Comparison of ENCODE assay signal across 8 cellular contexts in genomic region chr15:89750560-89751542, GRCh38. TPM values are rescaled to one million over a fixed set of nuclear protein-coding genes. Genes with fewer than 3 reads are reported as not detected.
DNase-seq lines count a peak whose midpoint lies in the region; ATAC-seq and TF ChIP-seq lines count a peak whose summit lies in the region.

Gene MESP1, minus strand, starts transcription at chr15:89751249. Its CDS starts 18 bp downstream, at chr15:89751231.

- H3K9me3 ChIP-seq in BE2C: no peaks in the 10 kb centered on the region

- H3K4me3 ChIP-seq in BE2C (ENCODE audit: low read depth, low read length) (peak within 1 kb of the TSS; percentile 60), choroid plexus epithelial cell (ENCODE audit: low read depth, low read length) (peak within 1 kb of the TSS; percentile 62)

- H3K27me3 ChIP-seq in BE2C: no peaks in the 10 kb centered on the region

- H3K36me3 ChIP-seq in BE2C: no peaks in the 10 kb centered on the region

- DNase-seq in BE2C (peak; percentile 97), GM19238 (ENCODE audit: insufficient read length, low spot score) (peak; percentile 96), NCI-H460 (ENCODE audit: extremely low read depth, low read depth) (peak; percentile 92), choroid plexus epithelial cell (ENCODE audit: low read depth) (peak; percentile 92), left colon (peak; percentile 92 to 95)
- peak; percentile 71 to 77 for DNase-seq in activated CD4-positive, alpha-beta T cell treated with anti-CD3 and anti-CD28 coated beads for 24 hours (ENCODE audit: low read depth in 2 of 2)
- DNase-seq in stimulated activated CD4-positive, alpha-beta T cell treated with anti-CD3 and anti-CD28 coated beads, Interleukin-1b, Interleukin-23, amount 100 ng/mL, for 4 hours (ENCODE audit: low read depth in 2 of 2): peak; percentile 77 to 82

- intact Hi-C loops in left colon (cut with DNase I, micrococcal nuclease): loop anchor here in 1 of 2 donors (10.0 kb wide), 1 partner anchor 124 kb away; no protein-coding TSS in a partner anchor

- TF ChIP-seq CTCF in BE2C (IDR thresholded peaks at IDR 0.05; ENCODE audit: low read depth, low read length) (peak; percentile 55), choroid plexus epithelial cell (conservative IDR thresholded peaks at IDR 0.05; ENCODE audit: low read depth, low read length) (peak; percentile 67)

- no peaks in the 10 kb centered on the region for H3K4me1 ChIP-seq in BE2C

- ATAC-seq in HG03439 (IDR thresholded peaks at IDR 0.05; ENCODE audit: unreplicated experiment) (peak; percentile 96), left colon (peak; percentile 80)

RNA-seq across cellular contexts. Expression of gene MESP1, which starts in this region (rescaled TPM):
- 8.4 TPM for polyA plus RNA-seq in BE2C (2012; ENCODE audit: insufficient read depth, insufficient read length, low read depth)
- total RNA-seq in NCI-H460 (2014; rRNA removed; shearing (Covaris generic)): 3.1 TPM in 2 replicates
- 5.2 and 12.6 TPM in 2 replicates for polyA plus RNA-seq in NCI-H460 (2014; cell fraction: nucleus; rRNA removed)
- total RNA-seq in left colon: 10 to 100 TPM in 1 of 2 donors, 1 to 10 TPM in 1; 9.7 to 13.4 TPM

Comparison
In these comparisons a context has a peak if more than half of its experiments do, and no peak if none do; other contexts are left out.
1. Peak in every context shown above with its lines: DNase-seq, ATAC-seq and H3K4me3 ChIP-seq.